2 cellular contexts compared by ENCODE assay signal in the genomic region with DNA sequence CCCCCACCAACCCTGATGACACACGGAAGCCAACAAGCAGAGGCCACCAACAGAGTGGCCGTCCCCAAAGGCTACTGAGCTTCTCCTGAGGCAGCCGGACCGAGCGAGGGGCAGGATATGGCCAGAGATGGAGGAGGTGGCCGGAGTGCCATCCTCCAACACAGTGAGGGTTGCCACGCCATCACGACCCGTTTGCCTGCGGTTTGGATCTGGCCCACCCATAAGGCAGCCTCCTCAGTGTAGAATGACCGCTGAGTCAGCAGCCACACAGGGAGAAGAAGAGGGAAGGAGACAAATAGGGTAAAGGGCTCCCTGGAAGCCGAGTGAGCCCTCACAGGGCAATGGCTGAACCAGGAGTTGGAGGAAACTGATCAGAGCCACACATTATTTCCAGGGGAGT.
TF ChIP-seq lines count a peak whose summit lies in the region.

No MANE protein-coding gene starts in this region.

TF ChIP-seq in A549, 52 proteins besides CTCF, POLR2A, EP300 and RAD21:
- peak; percentile 89 for TF ChIP-seq MAFK (IDR thresholded peaks at IDR 0.05; ENCODE audit: partially characterized antibody)
- TF ChIP-seq SMC3 (IDR thresholded peaks at IDR 0.05) = no peak

TF ChIP-seq in K562, 482 proteins besides CTCF, POLR2A, EP300 and RAD21:
- peak; percentile 39; the same call in 1 of the 2 replicates for TF ChIP-seq MAFG (tag; conservative IDR thresholded peaks at IDR 0.05)
- TF ChIP-seq ZNF316 (IDR thresholded peaks at IDR 0.05) = peak; percentile 63
- TF ChIP-seq C11orf30 (IDR thresholded peaks at IDR 0.05; ENCODE audit: low read depth) = peak; percentile 49
- TF ChIP-seq TCF7 (IDR thresholded peaks at IDR 0.05; ENCODE audit: borderline replicate concordance) = no peak
- TF ChIP-seq ZNF407 (IDR thresholded peaks at IDR 0.05; ENCODE audit: low read depth) = no peak
- no peak for TF ChIP-seq KLF6 (CRISPR knock-in tag; IDR thresholded peaks at IDR 0.05; ENCODE audit: borderline replicate concordance)
- TF ChIP-seq MXI1 (IDR thresholded peaks at IDR 0.05; ENCODE audit: low read depth, low read length) = no peak
- no peak for TF ChIP-seq ZBTB11 (CRISPR knock-in tag; IDR thresholded peaks at IDR 0.05)
- TF ChIP-seq XRCC5 (IDR thresholded peaks at IDR 0.05; ENCODE audit: low read depth, low read length) = no peak
- no peak for TF ChIP-seq ILF3 (IDR thresholded peaks at IDR 0.05; ENCODE audit: borderline replicate concordance)
- TF ChIP-seq ATF2 (CRISPR knock-in tag; IDR thresholded peaks at IDR 0.05) = no peak
- no peak for TF ChIP-seq RBBP5 (IDR thresholded peaks at IDR 0.05; ENCODE audit: borderline replicate concordance, insufficient read depth, low read length, poor library complexity, severe bottlenecking)
- no peak for TF ChIP-seq SMAD1 (IDR thresholded peaks at IDR 0.05; ENCODE audit: low read depth, low read length, partially characterized antibody)
- no peak for TF ChIP-seq CHD2 (IDR thresholded peaks at IDR 0.05; ENCODE audit: low read depth, low read length)
- TF ChIP-seq SMARCC2 (IDR thresholded peaks at IDR 0.05; ENCODE audit: low read depth) = no peak
- TF ChIP-seq HDAC1 (IDR thresholded peaks at IDR 0.05) = no peak
- TF ChIP-seq, protein P1, sequence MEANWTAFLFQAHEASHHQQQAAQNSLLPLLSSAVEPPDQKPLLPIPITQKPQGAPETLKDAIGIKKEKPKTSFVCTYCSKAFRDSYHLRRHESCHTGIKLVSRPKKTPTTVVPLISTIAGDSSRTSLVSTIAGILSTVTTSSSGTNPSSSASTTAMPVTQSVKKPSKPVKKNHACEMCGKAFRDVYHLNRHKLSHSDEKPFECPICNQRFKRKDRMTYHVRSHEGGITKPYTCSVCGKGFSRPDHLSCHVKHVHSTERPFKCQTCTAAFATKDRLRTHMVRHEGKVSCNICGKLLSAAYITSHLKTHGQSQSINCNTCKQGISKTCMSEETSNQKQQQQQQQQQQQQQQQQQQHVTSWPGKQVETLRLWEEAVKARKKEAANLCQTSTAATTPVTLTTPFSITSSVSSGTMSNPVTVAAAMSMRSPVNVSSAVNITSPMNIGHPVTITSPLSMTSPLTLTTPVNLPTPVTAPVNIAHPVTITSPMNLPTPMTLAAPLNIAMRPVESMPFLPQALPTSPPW (CRISPR knock-in tag; IDR thresholded peaks at IDR 0.05) = no peak
